8 cellular contexts compared by ENCODE assay signal in genomic region chr11:61516675-61517516, GRCh38. TPM values are rescaled to one million over a fixed set of nuclear protein-coding genes. Genes with fewer than 3 reads are reported as not detected.
A peak's percentile ranks its signal among the peaks of the same experiment; 100 is the strongest.
DNase-seq lines count a peak whose midpoint lies in the region; ATAC-seq lines count a peak whose summit lies in the region.

No MANE protein-coding gene starts in this region.

- peak overlapping the region in 1 of 2 donors; percentile 31 for H3K27ac Mint-ChIP-seq in T-cell

- H3K27me3 Mint-ChIP-seq in T-cell = peaks cover 32 to 36% of the 10 kb centered on the region in 2 donors

- DNase-seq in NCI-H510A treated with DMSO at 0.1 percent for 48 hours (lab: John Stamatoyannopoulos, UW) (peak; percentile 55), NCI-H510A (lab: John Stamatoyannopoulos, UW) (no peak), T-cell (peak in 31 of 34 experiments; percentile 11 to 61 (median 42)), iPS-NIHi11 (ENCODE audit: low spot score) (peak; percentile 92)
- peak in 2 of 3 donors; percentile 13 to 59 for DNase-seq in stimulated activated CD4-positive, alpha-beta T cell treated with anti-CD3 and anti-CD28 coated beads, TNF-alpha, amount 100 ng/mL, for 1 hour (ENCODE audit: low read depth in 3 of 3, low spot score in 1 of 3)

- no peaks in the 10 kb centered on the region for H3K9me3 Mint-ChIP-seq in T-cell

- CTCF ChIA-PET in T-cell (lab: Charles Lee) = interaction anchor here (0.5 to 1.7 kb wide), 13 partner anchors 9 to 821 kb away, joined by 3 to 9 read pairs (median 4); no protein-coding TSS in a partner anchor

- H3K36me3 Mint-ChIP-seq in T-cell = no peaks in the 10 kb centered on the region

- H3K27ac ChIP-seq in angular gyrus (ENCODE audit: low read depth, low read length) = peak overlapping the region; percentile 52

- POLR2A ChIA-PET in T-cell (lab: Charles Lee) = no interaction called here

- ATAC-seq in T-cell (replicated peaks in 1 of 4) (peak; percentile 50 to 78 (median 72)), GM18868 (IDR thresholded peaks at IDR 0.05; ENCODE audit: unreplicated experiment) (no peak), GM21825 (IDR thresholded peaks at IDR 0.05; ENCODE audit: unreplicated experiment) (no peak)

- peak overlapping the region in 2 of 3 donors; percentile 39 to 74 for H3K4me3 Mint-ChIP-seq in T-cell

- H3K4me1 Mint-ChIP-seq in T-cell = peaks cover 6 to 13% (median 9%) of the 10 kb centered on the region in 3 donors

RNA-seq across cellular contexts. Expression of gene LRRC10B, which starts 8.3 kb away (rescaled TPM):
- total RNA-seq in T-cell = under 1 TPM in 1 of 5 donors, not detected in 4; 0.21 TPM

Comparison
In these comparisons a context has a peak if more than half of its experiments do, and no peak if none do; other contexts are left out.
1. ATAC-seq: peak in T-cell (4 of 4); none in GM18868 (single experiment) and GM21825 (single experiment).